Comparison of ENCODE assay signal across 1 cellular context in the genomic region with DNA sequence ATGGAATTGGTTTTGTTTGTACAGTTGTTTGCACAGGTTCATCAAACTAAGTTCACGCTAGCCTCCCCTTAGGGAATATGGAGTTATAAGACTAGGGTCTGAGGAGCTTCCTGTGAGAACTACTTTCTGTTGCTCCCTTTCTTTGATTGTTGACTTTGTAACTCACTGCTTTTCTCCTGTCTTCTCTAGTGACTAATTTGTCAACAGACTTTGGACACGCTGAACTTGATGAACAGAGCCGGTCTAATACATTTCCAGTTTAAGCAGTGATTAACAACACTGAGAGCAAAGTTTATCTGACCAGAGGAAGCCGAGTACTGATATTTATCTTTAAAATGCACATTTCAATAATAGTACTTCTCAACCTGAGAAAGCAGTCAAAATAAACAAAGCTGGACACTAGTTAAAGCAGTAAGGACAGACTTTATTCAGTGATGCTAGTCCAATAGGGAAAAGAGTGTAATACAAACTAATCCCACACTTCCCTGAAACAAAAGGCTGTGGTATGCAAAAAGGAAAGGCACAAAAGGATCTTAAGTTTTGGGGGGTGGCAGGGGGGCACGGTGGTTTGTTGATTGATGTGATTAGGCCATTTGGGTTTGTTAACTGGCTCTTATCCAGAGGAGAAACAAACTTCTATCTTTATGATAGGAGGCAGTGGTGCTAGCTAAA.
TF ChIP-seq lines count a peak whose summit lies in the region.

No MANE protein-coding gene starts in this region.

TF ChIP-seq in HepG2, 621 proteins besides CTCF, POLR2A, EP300 and RAD21 (continues in another document):
- TF ChIP-seq ADNP (CRISPR knock-in tag; IDR thresholded peaks at IDR 0.05) (no peak), ZFP1 (CRISPR knock-in tag; IDR thresholded peaks at IDR 0.05) (0 out of 2 replicates have a peak, but pooled peaks have one; percentile 61), MED1 (CRISPR knock-in tag; IDR thresholded peaks at IDR 0.05) (peak; percentile 67), ZMYM2 (CRISPR knock-in tag; IDR thresholded peaks at IDR 0.05) (0 out of 2 replicates have a peak, but pooled peaks have one; percentile 49), MXD4 (CRISPR knock-in tag; IDR thresholded peaks at IDR 0.05) (peak; percentile 13; the same call in 1 of the 2 replicates), ZNF292 (CRISPR knock-in tag; IDR thresholded peaks at IDR 0.05; ENCODE audit: borderline replicate concordance, low read depth) (peak; percentile 55; the same call in 1 of the 2 replicates), TARDBP (CRISPR knock-in tag; IDR thresholded peaks at IDR 0.05) (peak; percentile 32; the same call in 1 of the 2 replicates), TBX3 (IDR thresholded peaks at IDR 0.05; ENCODE audit: borderline replicate concordance) (peak; percentile 66; the same call in 1 of the 2 replicates), RFX1 (IDR thresholded peaks at IDR 0.05) (no peak), KAT8 (CRISPR knock-in tag; IDR thresholded peaks at IDR 0.05) (peak; percentile 63; the same call in 1 of the 2 replicates), NCOR1 (IDR thresholded peaks at IDR 0.05; ENCODE audit: borderline replicate concordance, low read length) (peak; percentile 82), NFIC (IDR thresholded peaks at IDR 0.05; ENCODE audit: low read length) (peak; percentile 62; the same call in 1 of the 2 replicates), HOXA5 (CRISPR knock-in tag; IDR thresholded peaks at IDR 0.05) (0 out of 2 replicates have a peak, but pooled peaks have one; percentile 34), HNF4G (IDR thresholded peaks at IDR 0.05; ENCODE audit: borderline replicate concordance, low read depth, low read length) (peak; percentile 63), HNF4G (CRISPR knock-in tag; IDR thresholded peaks at IDR 0.05; ENCODE audit: borderline replicate concordance, low read depth) (no peak; the same call in 1 of the 2 replicates), DPF2 (CRISPR knock-in tag; IDR thresholded peaks at IDR 0.05; ENCODE audit: borderline replicate concordance, low read depth) (peak; percentile 58; the same call in 1 of the 2 replicates), ZNF652 (CRISPR knock-in tag; IDR thresholded peaks at IDR 0.05; ENCODE audit: borderline replicate concordance, low read depth) (peak; percentile 24; the same call in 1 of the 2 replicates), ZNF670 (CRISPR knock-in tag; IDR thresholded peaks at IDR 0.05; ENCODE audit: borderline replicate concordance) (no peak), SOX5 (CRISPR knock-in tag; IDR thresholded peaks at IDR 0.05; ENCODE audit: borderline replicate concordance) (peak; percentile 84; the same call in 1 of the 2 replicates), ZSCAN9 (CRISPR knock-in tag; IDR thresholded peaks at IDR 0.05; ENCODE audit: borderline replicate concordance) (peak; percentile 82; the same call in 1 of the 2 replicates), FOXK2 (IDR thresholded peaks at IDR 0.05) (peak; percentile 6; the same call in 1 of the 2 replicates), FOXK1 (CRISPR knock-in tag; IDR thresholded peaks at IDR 0.05; ENCODE audit: borderline replicate concordance, low read depth) (peak; percentile 44; the same call in 1 of the 2 replicates), GATAD2A (CRISPR knock-in tag; IDR thresholded peaks at IDR 0.05) (peak; percentile 92), ZBTB1 (CRISPR knock-in tag; IDR thresholded peaks at IDR 0.05; ENCODE audit: borderline replicate concordance) (no peak), MEF2D (CRISPR knock-in tag; IDR thresholded peaks at IDR 0.05) (peak; percentile 93), SAP130 (CRISPR knock-in tag; IDR thresholded peaks at IDR 0.05; ENCODE audit: low read depth) (peak; percentile 85), KDM1A (CRISPR knock-in tag; IDR thresholded peaks at IDR 0.05) (0 out of 2 replicates have a peak, but pooled peaks have one; percentile 6)
- TF ChIP-seq, protein P1, sequence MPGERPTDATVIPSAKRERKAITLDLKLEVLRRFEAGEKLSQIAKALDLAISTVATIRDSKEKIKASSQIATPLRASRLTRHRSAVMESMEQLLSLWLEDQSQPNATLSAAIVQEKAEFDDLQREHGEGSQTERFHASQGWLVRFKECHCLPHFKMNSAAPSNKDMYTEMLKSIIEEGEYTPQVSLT (CRISPR knock-in tag; IDR thresholded peaks at IDR 0.05; ENCODE audit: borderline replicate concordance, low read depth), result no peak
- TF ChIP-seq, protein P2, sequence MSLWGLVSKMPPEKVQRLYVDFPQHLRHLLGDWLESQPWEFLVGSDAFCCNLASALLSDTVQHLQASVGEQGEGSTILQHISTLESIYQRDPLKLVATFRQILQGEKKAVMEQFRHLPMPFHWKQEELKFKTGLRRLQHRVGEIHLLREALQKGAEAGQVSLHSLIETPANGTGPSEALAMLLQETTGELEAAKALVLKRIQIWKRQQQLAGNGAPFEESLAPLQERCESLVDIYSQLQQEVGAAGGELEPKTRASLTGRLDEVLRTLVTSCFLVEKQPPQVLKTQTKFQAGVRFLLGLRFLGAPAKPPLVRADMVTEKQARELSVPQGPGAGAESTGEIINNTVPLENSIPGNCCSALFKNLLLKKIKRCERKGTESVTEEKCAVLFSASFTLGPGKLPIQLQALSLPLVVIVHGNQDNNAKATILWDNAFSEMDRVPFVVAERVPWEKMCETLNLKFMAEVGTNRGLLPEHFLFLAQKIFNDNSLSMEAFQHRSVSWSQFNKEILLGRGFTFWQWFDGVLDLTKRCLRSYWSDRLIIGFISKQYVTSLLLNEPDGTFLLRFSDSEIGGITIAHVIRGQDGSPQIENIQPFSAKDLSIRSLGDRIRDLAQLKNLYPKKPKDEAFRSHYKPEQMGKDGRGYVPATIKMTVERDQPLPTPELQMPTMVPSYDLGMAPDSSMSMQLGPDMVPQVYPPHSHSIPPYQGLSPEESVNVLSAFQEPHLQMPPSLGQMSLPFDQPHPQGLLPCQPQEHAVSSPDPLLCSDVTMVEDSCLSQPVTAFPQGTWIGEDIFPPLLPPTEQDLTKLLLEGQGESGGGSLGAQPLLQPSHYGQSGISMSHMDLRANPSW (CRISPR knock-in tag; IDR thresholded peaks at IDR 0.05; ENCODE audit: borderline replicate concordance), result peak; percentile 78
- TF ChIP-seq, protein P3, sequence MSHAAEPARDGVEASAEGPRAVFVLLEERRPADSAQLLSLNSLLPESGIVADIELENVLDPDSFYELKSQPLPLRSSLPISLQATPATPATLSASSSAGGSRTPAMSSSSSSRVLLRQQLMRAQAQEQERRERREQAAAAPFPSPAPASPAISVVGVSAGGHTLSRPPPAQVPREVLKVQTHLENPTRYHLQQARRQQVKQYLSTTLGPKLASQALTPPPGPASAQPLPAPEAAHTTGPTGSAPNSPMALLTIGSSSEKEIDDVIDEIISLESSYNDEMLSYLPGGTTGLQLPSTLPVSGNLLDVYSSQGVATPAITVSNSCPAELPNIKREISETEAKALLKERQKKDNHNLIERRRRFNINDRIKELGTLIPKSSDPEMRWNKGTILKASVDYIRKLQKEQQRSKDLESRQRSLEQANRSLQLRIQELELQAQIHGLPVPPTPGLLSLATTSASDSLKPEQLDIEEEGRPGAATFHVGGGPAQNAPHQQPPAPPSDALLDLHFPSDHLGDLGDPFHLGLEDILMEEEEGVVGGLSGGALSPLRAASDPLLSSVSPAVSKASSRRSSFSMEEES (CRISPR knock-in tag; IDR thresholded peaks at IDR 0.05), result 0 out of 2 replicates have a peak, but pooled peaks have one; percentile 18
- TF ChIP-seq, protein P4, sequence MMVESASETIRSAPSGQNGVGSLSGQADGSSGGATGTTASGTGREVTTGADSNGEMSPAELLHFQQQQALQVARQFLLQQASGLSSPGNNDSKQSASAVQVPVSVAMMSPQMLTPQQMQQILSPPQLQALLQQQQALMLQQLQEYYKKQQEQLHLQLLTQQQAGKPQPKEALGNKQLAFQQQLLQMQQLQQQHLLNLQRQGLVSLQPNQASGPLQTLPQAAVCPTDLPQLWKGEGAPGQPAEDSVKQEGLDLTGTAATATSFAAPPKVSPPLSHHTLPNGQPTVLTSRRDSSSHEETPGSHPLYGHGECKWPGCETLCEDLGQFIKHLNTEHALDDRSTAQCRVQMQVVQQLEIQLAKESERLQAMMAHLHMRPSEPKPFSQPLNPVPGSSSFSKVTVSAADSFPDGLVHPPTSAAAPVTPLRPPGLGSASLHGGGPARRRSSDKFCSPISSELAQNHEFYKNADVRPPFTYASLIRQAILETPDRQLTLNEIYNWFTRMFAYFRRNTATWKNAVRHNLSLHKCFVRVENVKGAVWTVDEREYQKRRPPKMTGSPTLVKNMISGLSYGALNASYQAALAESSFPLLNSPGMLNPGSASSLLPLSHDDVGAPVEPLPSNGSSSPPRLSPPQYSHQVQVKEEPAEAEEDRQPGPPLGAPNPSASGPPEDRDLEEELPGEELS (CRISPR knock-in tag; IDR thresholded peaks at IDR 0.05), result peak; percentile 92
- TF ChIP-seq, protein P5, sequence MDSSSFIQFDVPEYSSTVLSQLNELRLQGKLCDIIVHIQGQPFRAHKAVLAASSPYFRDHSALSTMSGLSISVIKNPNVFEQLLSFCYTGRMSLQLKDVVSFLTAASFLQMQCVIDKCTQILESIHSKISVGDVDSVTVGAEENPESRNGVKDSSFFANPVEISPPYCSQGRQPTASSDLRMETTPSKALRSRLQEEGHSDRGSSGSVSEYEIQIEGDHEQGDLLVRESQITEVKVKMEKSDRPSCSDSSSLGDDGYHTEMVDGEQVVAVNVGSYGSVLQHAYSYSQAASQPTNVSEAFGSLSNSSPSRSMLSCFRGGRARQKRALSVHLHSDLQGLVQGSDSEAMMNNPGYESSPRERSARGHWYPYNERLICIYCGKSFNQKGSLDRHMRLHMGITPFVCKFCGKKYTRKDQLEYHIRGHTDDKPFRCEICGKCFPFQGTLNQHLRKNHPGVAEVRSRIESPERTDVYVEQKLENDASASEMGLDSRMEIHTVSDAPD (CRISPR knock-in tag; IDR thresholded peaks at IDR 0.05), result peak; percentile 14; the same call in 1 of the 2 replicates
- TF ChIP-seq, protein P6, sequence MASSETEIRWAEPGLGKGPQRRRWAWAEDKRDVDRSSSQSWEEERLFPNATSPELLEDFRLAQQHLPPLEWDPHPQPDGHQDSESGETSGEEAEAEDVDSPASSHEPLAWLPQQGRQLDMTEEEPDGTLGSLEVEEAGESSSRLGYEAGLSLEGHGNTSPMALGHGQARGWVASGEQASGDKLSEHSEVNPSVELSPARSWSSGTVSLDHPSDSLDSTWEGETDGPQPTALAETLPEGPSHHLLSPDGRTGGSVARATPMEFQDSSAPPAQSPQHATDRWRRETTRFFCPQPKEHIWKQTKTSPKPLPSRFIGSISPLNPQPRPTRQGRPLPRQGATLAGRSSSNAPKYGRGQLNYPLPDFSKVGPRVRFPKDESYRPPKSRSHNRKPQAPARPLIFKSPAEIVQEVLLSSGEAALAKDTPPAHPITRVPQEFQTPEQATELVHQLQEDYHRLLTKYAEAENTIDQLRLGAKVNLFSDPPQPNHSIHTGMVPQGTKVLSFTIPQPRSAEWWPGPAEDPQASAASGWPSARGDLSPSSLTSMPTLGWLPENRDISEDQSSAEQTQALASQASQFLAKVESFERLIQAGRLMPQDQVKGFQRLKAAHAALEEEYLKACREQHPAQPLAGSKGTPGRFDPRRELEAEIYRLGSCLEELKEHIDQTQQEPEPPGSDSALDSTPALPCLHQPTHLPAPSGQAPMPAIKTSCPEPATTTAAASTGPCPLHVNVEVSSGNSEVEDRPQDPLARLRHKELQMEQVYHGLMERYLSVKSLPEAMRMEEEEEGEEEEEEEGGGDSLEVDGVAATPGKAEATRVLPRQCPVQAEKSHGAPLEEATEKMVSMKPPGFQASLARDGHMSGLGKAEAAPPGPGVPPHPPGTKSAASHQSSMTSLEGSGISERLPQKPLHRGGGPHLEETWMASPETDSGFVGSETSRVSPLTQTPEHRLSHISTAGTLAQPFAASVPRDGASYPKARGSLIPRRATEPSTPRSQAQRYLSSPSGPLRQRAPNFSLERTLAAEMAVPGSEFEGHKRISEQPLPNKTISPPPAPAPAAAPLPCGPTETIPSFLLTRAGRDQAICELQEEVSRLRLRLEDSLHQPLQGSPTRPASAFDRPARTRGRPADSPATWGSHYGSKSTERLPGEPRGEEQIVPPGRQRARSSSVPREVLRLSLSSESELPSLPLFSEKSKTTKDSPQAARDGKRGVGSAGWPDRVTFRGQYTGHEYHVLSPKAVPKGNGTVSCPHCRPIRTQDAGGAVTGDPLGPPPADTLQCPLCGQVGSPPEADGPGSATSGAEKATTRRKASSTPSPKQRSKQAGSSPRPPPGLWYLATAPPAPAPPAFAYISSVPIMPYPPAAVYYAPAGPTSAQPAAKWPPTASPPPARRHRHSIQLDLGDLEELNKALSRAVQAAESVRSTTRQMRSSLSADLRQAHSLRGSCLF (CRISPR knock-in tag; IDR thresholded peaks at IDR 0.05; ENCODE audit: borderline replicate concordance), result no peak
- TF ChIP-seq, protein P7, sequence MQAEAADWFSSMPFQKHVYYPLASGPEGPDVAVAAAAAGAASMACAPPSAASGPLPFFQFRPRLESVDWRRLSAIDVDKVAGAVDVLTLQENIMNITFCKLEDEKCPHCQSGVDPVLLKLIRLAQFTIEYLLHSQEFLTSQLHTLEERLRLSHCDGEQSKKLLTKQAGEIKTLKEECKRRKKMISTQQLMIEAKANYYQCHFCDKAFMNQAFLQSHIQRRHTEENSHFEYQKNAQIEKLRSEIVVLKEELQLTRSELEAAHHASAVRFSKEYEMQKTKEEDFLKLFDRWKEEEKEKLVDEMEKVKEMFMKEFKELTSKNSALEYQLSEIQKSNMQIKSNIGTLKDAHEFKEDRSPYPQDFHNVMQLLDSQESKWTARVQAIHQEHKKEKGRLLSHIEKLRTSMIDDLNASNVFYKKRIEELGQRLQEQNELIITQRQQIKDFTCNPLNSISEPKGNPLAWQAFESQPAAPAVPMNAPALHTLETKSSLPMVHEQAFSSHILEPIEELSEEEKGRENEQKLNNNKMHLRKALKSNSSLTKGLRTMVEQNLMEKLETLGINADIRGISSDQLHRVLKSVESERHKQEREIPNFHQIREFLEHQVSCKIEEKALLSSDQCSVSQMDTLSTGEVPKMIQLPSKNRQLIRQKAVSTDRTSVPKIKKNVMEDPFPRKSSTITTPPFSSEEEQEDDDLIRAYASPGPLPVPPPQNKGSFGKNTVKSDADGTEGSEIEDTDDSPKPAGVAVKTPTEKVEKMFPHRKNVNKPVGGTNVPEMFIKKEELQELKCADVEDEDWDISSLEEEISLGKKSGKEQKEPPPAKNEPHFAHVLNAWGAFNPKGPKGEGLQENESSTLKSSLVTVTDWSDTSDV (CRISPR knock-in tag; IDR thresholded peaks at IDR 0.05), result no peak
